ENCODE assay signal across 8 cellular contexts in genomic region chr13:108322206-108322824, GRCh38. TPM values are rescaled to one million over a fixed set of nuclear protein-coding genes. Genes with fewer than 3 reads are reported as not detected.
A peak's percentile ranks its signal among the peaks of the same experiment; 100 is the strongest.
DNase-seq lines count a peak whose midpoint lies in the region; ATAC-seq and TF ChIP-seq lines count a peak whose summit lies in the region.

No MANE protein-coding gene starts in this region.

- TF ChIP-seq EP300 in tibial nerve (IDR thresholded peaks at IDR 0.05) = no peak

- peak; percentile 68 for TF ChIP-seq CTCF in kidney epithelial cell (IDR thresholded peaks at IDR 0.05; ENCODE audit: insufficient read depth, low read length, poor library complexity, severe bottlenecking)
- TF ChIP-seq CTCF in tibial nerve (IDR thresholded peaks at IDR 0.05) = peak; percentile 60 to 72 (median 69)

- H3K4me3 ChIP-seq in kidney epithelial cell (ENCODE audit: low read depth, low read length) (no peak overlapping the region), tibial nerve (no peak overlapping the region)

- TF ChIP-seq POLR2A in tibial nerve (IDR thresholded peaks at IDR 0.05) = no peak

- WGBS in tibial nerve, 2 donors = 17 to 24% methylated on average over 2 of the region's 2 CpGs

- H3K27ac ChIP-seq in tibial nerve = no peak overlapping the region

- peak; percentile 85 for ATAC-seq in GM19372 (IDR thresholded peaks at IDR 0.05; ENCODE audit: low read depth, unreplicated experiment)
- peak; percentile 76 for ATAC-seq in HG03159 (IDR thresholded peaks at IDR 0.05; ENCODE audit: unreplicated experiment)

- in situ Hi-C loops in T47D (cut with HindIII; ENCODE audit: low pct_unique_long_range_greater_than_20kb, low sequenced_read_pairs) = no loop called here

- H3K36me3 ChIP-seq in kidney epithelial cell (ENCODE audit: control insufficient read depth, insufficient read depth, low read length) (no peaks in the 10 kb centered on the region), tibial nerve (no peaks in the 10 kb centered on the region)

- no peaks in the 10 kb centered on the region for H3K27me3 ChIP-seq in kidney epithelial cell (ENCODE audit: control insufficient read depth, insufficient read depth, low read length)
- no peaks in the 10 kb centered on the region for H3K27me3 ChIP-seq in tibial nerve

- peaks cover 0 to 9% (median 0%) of the 10 kb centered on the region in 4 donors for H3K4me1 ChIP-seq in tibial nerve

- H3K9me3 ChIP-seq in tibial nerve = peaks cover 0 to 3% (median 0%) of the 10 kb centered on the region in 4 donors

- peak; percentile 12 for DNase-seq in DMS53 treated with DMSO at 0.1 percent for 48 hours (lab: John Stamatoyannopoulos, UW; ENCODE audit: unreplicated experiment)
- DNase-seq in NCI-H526 (lab: John Stamatoyannopoulos, UW) = peak; percentile 15 to 68
- peak; percentile 13 to 52 for DNase-seq in T47D (ENCODE audit: low read depth in 1 of 2, low spot score in 1 of 2)
- DNase-seq in kidney epithelial cell (ENCODE audit: low read depth) = peak; percentile 2
- no peak for DNase-seq in tibial nerve (ENCODE audit: low spot score in 2 of 2)
- no peak for DNase-seq in ecto neural progenitor cell (ENCODE audit: low spot score)

RNA-seq across cellular contexts. Expression of gene TNFSF13B, which starts 52.8 kb away (rescaled TPM):
- total RNA-seq in kidney epithelial cell (0.62 and 0.71 TPM in 2 replicates), tibial nerve (1 to 10 TPM in 3 of 4 donors, under 1 TPM in 1; 0.44 to 6.7 (median 1.6) TPM)

Comparison
In these comparisons a context has a peak if more than half of its experiments do, and no peak if none do; other contexts are left out.
1. DNase-seq: peak in DMS53 treated with DMSO at 0.1 percent for 48 hours (single experiment), NCI-H526 (2 of 2), T47D (2 of 2) and kidney epithelial cell (single experiment); none in tibial nerve (0 of 2) and ecto neural progenitor cell (single experiment).